In the genomic region with DNA sequence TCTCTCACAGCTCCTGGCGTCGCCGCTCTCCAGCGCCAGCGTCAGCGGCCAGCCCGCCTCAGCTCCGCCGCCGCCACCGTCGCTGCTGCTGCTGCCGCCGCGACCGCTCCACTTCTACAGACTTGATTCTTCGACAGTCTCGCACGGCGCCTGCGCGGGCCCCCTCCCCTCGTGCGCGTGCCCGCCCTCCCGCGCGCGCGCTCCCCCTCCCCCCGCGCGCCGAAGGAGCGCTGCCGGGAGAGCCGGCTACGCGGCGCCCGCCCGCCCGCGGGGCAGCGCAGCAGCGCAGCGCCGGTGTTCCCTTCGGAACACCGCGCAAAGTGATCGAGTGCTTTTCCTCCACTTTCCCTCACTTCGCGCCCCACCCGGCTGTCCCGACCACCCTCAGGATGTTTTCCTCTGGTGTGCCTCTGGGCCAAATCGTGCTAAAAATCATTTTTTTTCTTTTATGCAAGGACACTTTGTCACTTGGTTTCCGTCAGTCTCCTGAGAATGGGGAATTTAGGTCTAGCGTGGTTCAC, we compare ENCODE assay signal across 1 cellular context.
A peak's percentile ranks its signal among the peaks of the same experiment; 100 is the strongest.
TF ChIP-seq lines count a peak whose summit lies in the region.

A gene (minus strand): TSS at position 118 of the 521 bp plus-strand sequence. CDS start 684 bp downstream, outside the sequence.

TF ChIP-seq in HepG2, 621 proteins besides CTCF, POLR2A, EP300 and RAD21 (continued from another document and continues in another):
- TF ChIP-seq, protein P1, sequence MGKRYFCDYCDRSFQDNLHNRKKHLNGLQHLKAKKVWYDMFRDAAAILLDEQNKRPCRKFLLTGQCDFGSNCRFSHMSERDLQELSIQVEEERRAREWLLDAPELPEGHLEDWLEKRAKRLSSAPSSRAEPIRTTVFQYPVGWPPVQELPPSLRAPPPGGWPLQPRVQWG (CRISPR knock-in tag; IDR thresholded peaks at IDR 0.05; ENCODE audit: borderline replicate concordance, low read depth): 0 out of 2 replicates have a peak, but pooled peaks have one; percentile 33
- TF ChIP-seq ZNF10 (CRISPR knock-in tag; IDR thresholded peaks at IDR 0.05; ENCODE audit: borderline replicate concordance, low read depth) (no peak), JUN (CRISPR knock-in tag; IDR thresholded peaks at IDR 0.05) (no peak), NRL (CRISPR knock-in tag; IDR thresholded peaks at IDR 0.05; ENCODE audit: borderline replicate concordance) (0 out of 2 replicates have a peak, but pooled peaks have one; percentile 5), MIER3 (CRISPR knock-in tag; IDR thresholded peaks at IDR 0.05; ENCODE audit: borderline replicate concordance) (peak; percentile 71; the same call in 1 of the 2 replicates), RXRA (CRISPR knock-in tag; IDR thresholded peaks at IDR 0.05) (peak; percentile 62; the same call in 1 of the 2 replicates), MED1 (CRISPR knock-in tag; IDR thresholded peaks at IDR 0.05) (peak; percentile 70), NFKB2 (CRISPR knock-in tag; IDR thresholded peaks at IDR 0.05; ENCODE audit: borderline replicate concordance) (peak; percentile 26; the same call in 1 of the 2 replicates), GABPB1 (CRISPR knock-in tag; IDR thresholded peaks at IDR 0.05) (0 out of 2 replicates have a peak, but pooled peaks have one; percentile 22), CHD2 (IDR thresholded peaks at IDR 0.05; ENCODE audit: low read depth, low read length) (0 out of 2 replicates have a peak, but pooled peaks have one; percentile 28), ZNF160 (CRISPR knock-in tag; IDR thresholded peaks at IDR 0.05) (0 out of 2 replicates have a peak, but pooled peaks have one; percentile 12), DR1 (CRISPR knock-in tag; IDR thresholded peaks at IDR 0.05) (no peak; the same call in 1 of the 2 replicates), KDM2A (CRISPR knock-in tag; IDR thresholded peaks at IDR 0.05; ENCODE audit: borderline replicate concordance, low read depth) (peak; percentile 62), POLR2AphosphoS5 (IDR thresholded peaks at IDR 0.05; ENCODE audit: low read depth, low read length) (peak; percentile 88; the same call in 1 of the 2 replicates), HNRNPK (IDR thresholded peaks at IDR 0.05; ENCODE audit: low read depth, low read length, poor library complexity, severe bottlenecking) (peak; percentile 70), MED13 (CRISPR knock-in tag; IDR thresholded peaks at IDR 0.05) (peak; percentile 94), ATRX (CRISPR knock-in tag; IDR thresholded peaks at IDR 0.05; ENCODE audit: borderline replicate concordance) (no peak), ZKSCAN5 (CRISPR knock-in tag; IDR thresholded peaks at IDR 0.05) (no peak), ZNF383 (CRISPR knock-in tag; IDR thresholded peaks at IDR 0.05; ENCODE audit: borderline replicate concordance) (no peak), SAP130 (CRISPR knock-in tag; IDR thresholded peaks at IDR 0.05; ENCODE audit: low read depth) (peak; percentile 46; the same call in 1 of the 2 replicates), RBFOX2 (IDR thresholded peaks at IDR 0.05; ENCODE audit: low read depth, low read length) (peak; percentile 17; the same call in 1 of the 2 replicates), ZNF292 (CRISPR knock-in tag; IDR thresholded peaks at IDR 0.05; ENCODE audit: borderline replicate concordance, low read depth) (no peak), ISX (CRISPR knock-in tag; conservative IDR thresholded peaks at IDR 0.05) (0 out of 2 replicates have a peak, but pooled peaks have one; percentile 36), HNRNPH1 (optimal IDR thresholded peaks at IDR 0.05; ENCODE audit: low read depth, low read length) (peak; percentile 83), ZNF839 (CRISPR knock-in tag; IDR thresholded peaks at IDR 0.05; ENCODE audit: borderline replicate concordance) (no peak), ZNF773 (CRISPR knock-in tag; IDR thresholded peaks at IDR 0.05; ENCODE audit: borderline replicate concordance) (0 out of 2 replicates have a peak, but pooled peaks have one; percentile 44), ZNF75D (CRISPR knock-in tag; IDR thresholded peaks at IDR 0.05; ENCODE audit: borderline replicate concordance) (peak; percentile 77; the same call in 1 of the 2 replicates), SRSF4 (IDR thresholded peaks at IDR 0.05; ENCODE audit: low read depth, low read length, poor library complexity, severe bottlenecking) (peak; percentile 76)
- TF ChIP-seq, protein P2, sequence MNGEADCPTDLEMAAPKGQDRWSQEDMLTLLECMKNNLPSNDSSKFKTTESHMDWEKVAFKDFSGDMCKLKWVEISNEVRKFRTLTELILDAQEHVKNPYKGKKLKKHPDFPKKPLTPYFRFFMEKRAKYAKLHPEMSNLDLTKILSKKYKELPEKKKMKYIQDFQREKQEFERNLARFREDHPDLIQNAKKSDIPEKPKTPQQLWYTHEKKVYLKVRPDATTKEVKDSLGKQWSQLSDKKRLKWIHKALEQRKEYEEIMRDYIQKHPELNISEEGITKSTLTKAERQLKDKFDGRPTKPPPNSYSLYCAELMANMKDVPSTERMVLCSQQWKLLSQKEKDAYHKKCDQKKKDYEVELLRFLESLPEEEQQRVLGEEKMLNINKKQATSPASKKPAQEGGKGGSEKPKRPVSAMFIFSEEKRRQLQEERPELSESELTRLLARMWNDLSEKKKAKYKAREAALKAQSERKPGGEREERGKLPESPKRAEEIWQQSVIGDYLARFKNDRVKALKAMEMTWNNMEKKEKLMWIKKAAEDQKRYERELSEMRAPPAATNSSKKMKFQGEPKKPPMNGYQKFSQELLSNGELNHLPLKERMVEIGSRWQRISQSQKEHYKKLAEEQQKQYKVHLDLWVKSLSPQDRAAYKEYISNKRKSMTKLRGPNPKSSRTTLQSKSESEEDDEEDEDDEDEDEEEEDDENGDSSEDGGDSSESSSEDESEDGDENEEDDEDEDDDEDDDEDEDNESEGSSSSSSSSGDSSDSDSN (CRISPR knock-in tag; IDR thresholded peaks at IDR 0.05): peak; percentile 64; the same call in 1 of the 2 replicates
- TF ChIP-seq, protein P3, sequence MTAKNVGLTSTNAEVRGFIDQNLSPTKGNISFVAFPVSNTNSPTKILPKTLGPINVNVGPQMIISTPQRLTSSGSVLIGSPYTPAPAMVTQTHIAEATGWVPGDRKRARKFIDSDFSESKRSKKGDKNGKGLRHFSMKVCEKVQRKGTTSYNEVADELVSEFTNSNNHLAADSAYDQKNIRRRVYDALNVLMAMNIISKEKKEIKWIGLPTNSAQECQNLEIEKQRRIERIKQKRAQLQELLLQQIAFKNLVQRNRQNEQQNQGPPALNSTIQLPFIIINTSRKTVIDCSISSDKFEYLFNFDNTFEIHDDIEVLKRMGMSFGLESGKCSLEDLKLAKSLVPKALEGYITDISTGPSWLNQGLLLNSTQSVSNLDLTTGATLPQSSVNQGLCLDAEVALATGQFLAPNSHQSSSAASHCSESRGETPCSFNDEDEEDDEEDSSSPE (CRISPR knock-in tag; IDR thresholded peaks at IDR 0.05): peak; percentile 3; the same call in 1 of the 2 replicates
- TF ChIP-seq, protein P4, sequence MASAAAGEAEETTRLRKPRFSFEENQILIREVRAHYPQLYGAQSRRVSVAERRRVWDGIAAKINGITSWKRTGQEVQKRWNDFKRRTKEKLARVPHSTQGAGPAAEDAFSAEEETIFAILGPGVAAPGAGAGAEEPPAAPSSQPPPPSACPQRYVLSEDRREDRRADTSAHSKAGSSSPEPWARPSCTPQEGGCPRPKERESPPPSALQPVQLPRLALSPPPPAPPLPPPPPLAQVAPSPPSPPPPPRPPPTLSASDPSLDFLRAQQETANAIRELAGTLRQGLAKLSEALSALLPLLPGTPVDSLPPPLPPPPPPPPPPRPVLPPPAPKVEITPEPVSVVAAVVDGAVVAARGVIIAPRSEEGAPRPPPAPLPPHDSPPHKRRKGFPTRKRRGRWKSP (CRISPR knock-in tag; IDR thresholded peaks at IDR 0.05): peak; percentile 92; the same call in 1 of the 2 replicates
- TF ChIP-seq, protein P5, sequence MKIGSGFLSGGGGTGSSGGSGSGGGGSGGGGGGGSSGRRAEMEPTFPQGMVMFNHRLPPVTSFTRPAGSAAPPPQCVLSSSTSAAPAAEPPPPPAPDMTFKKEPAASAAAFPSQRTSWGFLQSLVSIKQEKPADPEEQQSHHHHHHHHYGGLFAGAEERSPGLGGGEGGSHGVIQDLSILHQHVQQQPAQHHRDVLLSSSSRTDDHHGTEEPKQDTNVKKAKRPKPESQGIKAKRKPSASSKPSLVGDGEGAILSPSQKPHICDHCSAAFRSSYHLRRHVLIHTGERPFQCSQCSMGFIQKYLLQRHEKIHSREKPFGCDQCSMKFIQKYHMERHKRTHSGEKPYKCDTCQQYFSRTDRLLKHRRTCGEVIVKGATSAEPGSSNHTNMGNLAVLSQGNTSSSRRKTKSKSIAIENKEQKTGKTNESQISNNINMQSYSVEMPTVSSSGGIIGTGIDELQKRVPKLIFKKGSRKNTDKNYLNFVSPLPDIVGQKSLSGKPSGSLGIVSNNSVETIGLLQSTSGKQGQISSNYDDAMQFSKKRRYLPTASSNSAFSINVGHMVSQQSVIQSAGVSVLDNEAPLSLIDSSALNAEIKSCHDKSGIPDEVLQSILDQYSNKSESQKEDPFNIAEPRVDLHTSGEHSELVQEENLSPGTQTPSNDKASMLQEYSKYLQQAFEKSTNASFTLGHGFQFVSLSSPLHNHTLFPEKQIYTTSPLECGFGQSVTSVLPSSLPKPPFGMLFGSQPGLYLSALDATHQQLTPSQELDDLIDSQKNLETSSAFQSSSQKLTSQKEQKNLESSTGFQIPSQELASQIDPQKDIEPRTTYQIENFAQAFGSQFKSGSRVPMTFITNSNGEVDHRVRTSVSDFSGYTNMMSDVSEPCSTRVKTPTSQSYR (CRISPR knock-in tag; IDR thresholded peaks at IDR 0.05; ENCODE audit: borderline replicate concordance): peak; percentile 87
- TF ChIP-seq, protein P6, sequence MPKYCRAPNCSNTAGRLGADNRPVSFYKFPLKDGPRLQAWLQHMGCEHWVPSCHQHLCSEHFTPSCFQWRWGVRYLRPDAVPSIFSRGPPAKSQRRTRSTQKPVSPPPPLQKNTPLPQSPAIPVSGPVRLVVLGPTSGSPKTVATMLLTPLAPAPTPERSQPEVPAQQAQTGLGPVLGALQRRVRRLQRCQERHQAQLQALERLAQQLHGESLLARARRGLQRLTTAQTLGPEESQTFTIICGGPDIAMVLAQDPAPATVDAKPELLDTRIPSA (CRISPR knock-in tag; IDR thresholded peaks at IDR 0.05; ENCODE audit: borderline replicate concordance): no peak
- TF ChIP-seq, protein P7, sequence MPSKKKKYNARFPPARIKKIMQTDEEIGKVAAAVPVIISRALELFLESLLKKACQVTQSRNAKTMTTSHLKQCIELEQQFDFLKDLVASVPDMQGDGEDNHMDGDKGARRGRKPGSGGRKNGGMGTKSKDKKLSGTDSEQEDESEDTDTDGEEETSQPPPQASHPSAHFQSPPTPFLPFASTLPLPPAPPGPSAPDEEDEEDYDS (CRISPR knock-in tag; IDR thresholded peaks at IDR 0.05): no peak
- TF ChIP-seq, protein P8, sequence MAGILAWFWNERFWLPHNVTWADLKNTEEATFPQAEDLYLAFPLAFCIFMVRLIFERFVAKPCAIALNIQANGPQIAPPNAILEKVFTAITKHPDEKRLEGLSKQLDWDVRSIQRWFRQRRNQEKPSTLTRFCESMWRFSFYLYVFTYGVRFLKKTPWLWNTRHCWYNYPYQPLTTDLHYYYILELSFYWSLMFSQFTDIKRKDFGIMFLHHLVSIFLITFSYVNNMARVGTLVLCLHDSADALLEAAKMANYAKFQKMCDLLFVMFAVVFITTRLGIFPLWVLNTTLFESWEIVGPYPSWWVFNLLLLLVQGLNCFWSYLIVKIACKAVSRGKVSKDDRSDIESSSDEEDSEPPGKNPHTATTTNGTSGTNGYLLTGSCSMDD (CRISPR knock-in tag; IDR thresholded peaks at IDR 0.05): no peak
- TF ChIP-seq, protein P9, sequence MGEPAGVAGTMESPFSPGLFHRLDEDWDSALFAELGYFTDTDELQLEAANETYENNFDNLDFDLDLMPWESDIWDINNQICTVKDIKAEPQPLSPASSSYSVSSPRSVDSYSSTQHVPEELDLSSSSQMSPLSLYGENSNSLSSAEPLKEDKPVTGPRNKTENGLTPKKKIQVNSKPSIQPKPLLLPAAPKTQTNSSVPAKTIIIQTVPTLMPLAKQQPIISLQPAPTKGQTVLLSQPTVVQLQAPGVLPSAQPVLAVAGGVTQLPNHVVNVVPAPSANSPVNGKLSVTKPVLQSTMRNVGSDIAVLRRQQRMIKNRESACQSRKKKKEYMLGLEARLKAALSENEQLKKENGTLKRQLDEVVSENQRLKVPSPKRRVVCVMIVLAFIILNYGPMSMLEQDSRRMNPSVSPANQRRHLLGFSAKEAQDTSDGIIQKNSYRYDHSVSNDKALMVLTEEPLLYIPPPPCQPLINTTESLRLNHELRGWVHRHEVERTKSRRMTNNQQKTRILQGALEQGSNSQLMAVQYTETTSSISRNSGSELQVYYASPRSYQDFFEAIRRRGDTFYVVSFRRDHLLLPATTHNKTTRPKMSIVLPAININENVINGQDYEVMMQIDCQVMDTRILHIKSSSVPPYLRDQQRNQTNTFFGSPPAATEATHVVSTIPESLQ (CRISPR knock-in tag; conservative IDR thresholded peaks at IDR 0.05): no peak
- TF ChIP-seq, protein P10, sequence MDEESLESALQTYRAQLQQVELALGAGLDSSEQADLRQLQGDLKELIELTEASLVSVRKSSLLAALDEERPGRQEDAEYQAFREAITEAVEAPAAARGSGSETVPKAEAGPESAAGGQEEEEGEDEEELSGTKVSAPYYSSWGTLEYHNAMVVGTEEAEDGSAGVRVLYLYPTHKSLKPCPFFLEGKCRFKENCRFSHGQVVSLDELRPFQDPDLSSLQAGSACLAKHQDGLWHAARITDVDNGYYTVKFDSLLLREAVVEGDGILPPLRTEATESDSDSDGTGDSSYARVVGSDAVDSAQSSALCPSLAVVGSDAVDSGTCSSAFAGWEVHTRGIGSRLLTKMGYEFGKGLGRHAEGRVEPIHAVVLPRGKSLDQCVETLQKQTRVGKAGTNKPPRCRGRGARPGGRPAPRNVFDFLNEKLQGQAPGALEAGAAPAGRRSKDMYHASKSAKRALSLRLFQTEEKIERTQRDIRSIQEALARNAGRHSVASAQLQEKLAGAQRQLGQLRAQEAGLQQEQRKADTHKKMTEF (CRISPR knock-in tag; IDR thresholded peaks at IDR 0.05): 0 out of 2 replicates have a peak, but pooled peaks have one; percentile 54
- TF ChIP-seq, protein P11, sequence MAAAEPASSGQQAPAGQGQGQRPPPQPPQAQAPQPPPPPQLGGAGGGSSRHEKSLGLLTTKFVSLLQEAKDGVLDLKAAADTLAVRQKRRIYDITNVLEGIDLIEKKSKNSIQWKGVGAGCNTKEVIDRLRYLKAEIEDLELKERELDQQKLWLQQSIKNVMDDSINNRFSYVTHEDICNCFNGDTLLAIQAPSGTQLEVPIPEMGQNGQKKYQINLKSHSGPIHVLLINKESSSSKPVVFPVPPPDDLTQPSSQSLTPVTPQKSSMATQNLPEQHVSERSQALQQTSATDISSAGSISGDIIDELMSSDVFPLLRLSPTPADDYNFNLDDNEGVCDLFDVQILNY (CRISPR knock-in tag; conservative IDR thresholded peaks at IDR 0.05): 0 out of 2 replicates have a peak, but pooled peaks have one; percentile 51
- TF ChIP-seq, protein P12, sequence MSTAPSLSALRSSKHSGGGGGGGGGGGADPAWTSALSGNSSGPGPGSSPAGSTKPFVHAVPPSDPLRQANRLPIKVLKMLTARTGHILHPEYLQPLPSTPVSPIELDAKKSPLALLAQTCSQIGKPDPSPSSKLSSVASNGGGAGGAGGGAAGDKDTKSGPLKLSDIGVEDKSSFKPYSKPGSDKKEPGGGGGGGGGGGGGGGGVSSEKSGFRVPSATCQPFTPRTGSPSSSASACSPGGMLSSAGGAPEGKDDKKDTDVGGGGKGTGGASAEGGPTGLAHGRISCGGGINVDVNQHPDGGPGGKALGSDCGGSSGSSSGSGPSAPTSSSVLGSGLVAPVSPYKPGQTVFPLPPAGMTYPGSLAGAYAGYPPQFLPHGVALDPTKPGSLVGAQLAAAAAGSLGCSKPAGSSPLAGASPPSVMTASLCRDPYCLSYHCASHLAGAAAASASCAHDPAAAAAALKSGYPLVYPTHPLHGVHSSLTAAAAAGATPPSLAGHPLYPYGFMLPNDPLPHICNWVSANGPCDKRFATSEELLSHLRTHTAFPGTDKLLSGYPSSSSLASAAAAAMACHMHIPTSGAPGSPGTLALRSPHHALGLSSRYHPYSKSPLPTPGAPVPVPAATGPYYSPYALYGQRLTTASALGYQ (CRISPR knock-in tag; IDR thresholded peaks at IDR 0.05): peak; percentile 68; the same call in 1 of the 2 replicates
